In genomic region chr4:30716158-30716557, GRCh38 we compare ENCODE assay signal across 8 cellular contexts. TPM values are rescaled to one million over a fixed set of nuclear protein-coding genes. Genes with fewer than 3 reads are reported as not detected.
DNase-seq lines count a peak whose midpoint lies in the region; ATAC-seq, FAIRE-seq and TF ChIP-seq lines count a peak whose summit lies in the region.

No MANE protein-coding gene starts in this region.

- no peaks in the 10 kb centered on the region for H3K9me3 ChIP-seq in WERI-Rb-1 (ENCODE audit: severe bottlenecking)
- H3K9me3 ChIP-seq in iPS-18c (ENCODE audit: control insufficient read depth, insufficient read depth, low read length) = no peaks in the 10 kb centered on the region
- H3K9me3 ChIP-seq in thoracic aorta = no peaks in the 10 kb centered on the region

- H3K4me3 ChIP-seq in WERI-Rb-1 (ENCODE audit: low read depth, low read length) (peak overlapping the region; percentile 59), iPS-18c (ENCODE audit: insufficient read depth, low read depth, low read length) (peak overlapping the region; percentile 26; the same call in 1 of the 2 replicates), thoracic aorta (peak overlapping the region; percentile 83)

- H3K27ac ChIP-seq in WERI-Rb-1 = no peak overlapping the region
- H3K27ac ChIP-seq in thoracic aorta = no peak overlapping the region

- H3K4me1 ChIP-seq in thoracic aorta (ENCODE audit: control insufficient read depth in 1 of 2, low read depth in 2 of 2) = no peaks in the 10 kb centered on the region

- intact Hi-C loops in posterior vena cava (cut with DNase I) = no loop called here

- H3K36me3 ChIP-seq in WERI-Rb-1 (no peaks in the 10 kb centered on the region), thoracic aorta (no peaks in the 10 kb centered on the region)

- FAIRE-seq in HTR-8/SVneo (lab: Jason Lieb, UNC) = no peak

- TF ChIP-seq CTCF in WERI-Rb-1 (IDR thresholded peaks at IDR 0.05; ENCODE audit: low read depth, low read length) (peak; percentile 60), thoracic aorta (IDR thresholded peaks at IDR 0.05) (peak; percentile 55)

- DNase-seq in DMS114 treated with DMSO at 0.1 percent for 48 hours (lab: John Stamatoyannopoulos, UW; ENCODE audit: unreplicated experiment) (peak; percentile 27), HTR-8/SVneo (ENCODE audit: insufficient read length, low spot score) (peak; percentile 19), WERI-Rb-1 (no peak), thoracic aorta (ENCODE audit: low spot score) (no peak), posterior vena cava (ENCODE audit: low spot score) (no peak), DMS153 (lab: John Stamatoyannopoulos, UW) (no peak)
- DNase-seq in central memory CD4-positive, alpha-beta T cell = no peak

- no peak for ATAC-seq in thoracic aorta (ENCODE audit: insufficient number of reproducible peaks, low FRiP score, low read depth)

- peaks cover 24% of the 10 kb centered on the region for H3K27me3 ChIP-seq in WERI-Rb-1 (ENCODE audit: insufficient read depth, low read depth, severe bottlenecking)
- H3K27me3 ChIP-seq in thoracic aorta (replicated peaks; ENCODE audit: insufficient read depth) = no peaks in the 10 kb centered on the region

RNA-seq across cellular contexts. Expression of gene PCDH7, which starts 4.0 kb away (rescaled TPM):
- total RNA-seq in thoracic aorta = 100 to 1,000 TPM; 331 to 435 TPM
- 100 to 1,000 TPM; 107 to 124 TPM for total RNA-seq in posterior vena cava

Comparison
In these comparisons a context has a peak if more than half of its experiments do, and no peak if none do; other contexts are left out.
1. DNase-seq: peak in DMS114 treated with DMSO at 0.1 percent for 48 hours (single experiment) and HTR-8/SVneo (single experiment); none in WERI-Rb-1 (single experiment), thoracic aorta (single experiment), posterior vena cava (single experiment), DMS153 (single experiment) and central memory CD4-positive, alpha-beta T cell (single experiment).
2. H3K4me3 ChIP-seq: peak in every context shown above with its lines; median percentile 83 in thoracic aorta; 59 in WERI-Rb-1; 26 in iPS-18c.